In genomic region chr6:156260792-156261191, GRCh38 we compare ENCODE assay signal across 28 cellular contexts.
"Had no signal": no experiment of that assay in that cellular context is flagged by ENCODE, and none has a peak within 500 bp of the region (broad histone marks: within the 10 kb centered on the region; RNA-seq: fewer than 3 reads in every experiment).

No MANE protein-coding gene starts in this region.

- H3K27ac ChIP-seq: cardiac muscle cell, SK-N-MC had no signal

- H3K36me3 ChIP-seq: cardiac muscle cell had no signal

- H3K27me3 ChIP-seq: cardiac muscle cell had no signal

- DNase-seq: activated CD4-positive, alpha-beta memory T cell treated with anti-CD3 and anti-CD28 coated beads for 36 hours; activated CD4-positive, alpha-beta T cell treated with anti-CD3 and anti-CD28 coated beads, Interleukin-2, amount 10 ng/mL, durations not matched to agents 7 days and 5 days; activated CD4-positive, CD25-positive, alpha-beta regulatory T cell; activated CD8-positive, alpha-beta memory T cell treated with anti-CD3 and anti-CD28 coated beads for 24 hours; activated effector memory CD4-positive, alpha-beta T cell treated with anti-CD3 and anti-CD28 coated beads, Interleukin-2, amount 50 U/mL, for 16 hours; activated naive CD4-positive, alpha-beta T cell treated with anti-CD3 and anti-CD28 coated beads for 36 hours; activated T-cell treated with anti-CD3 and anti-CD28 coated beads, Interleukin-2, amount 50 U/mL, for 4 hours; amygdala; cerebellar nuclear complex; Karpas-422; MM.1S; NCI-H1048; NCI-H1694; NCI-H2029; NCI-H2107; NCI-H2171 treated with DMSO at 0.1 percent for 48 hours; NCI-H226; RPMI8226; T-cell; T-helper 2 cell; T1000 had no signal

- ATAC-seq: activated T-cell treated with anti-CD3 and anti-CD28 coated beads, Interleukin-2, amount 50 U/mL, for 4 hours; Panc1; Right ventricle myocardium inferior; T-cell had no signal

- FAIRE-seq: astrocyte, colon, TTC549 had no signal

- H3K4me3 ChIP-seq: cardiac muscle cell, SK-N-MC had no signal
